In the genomic region with DNA sequence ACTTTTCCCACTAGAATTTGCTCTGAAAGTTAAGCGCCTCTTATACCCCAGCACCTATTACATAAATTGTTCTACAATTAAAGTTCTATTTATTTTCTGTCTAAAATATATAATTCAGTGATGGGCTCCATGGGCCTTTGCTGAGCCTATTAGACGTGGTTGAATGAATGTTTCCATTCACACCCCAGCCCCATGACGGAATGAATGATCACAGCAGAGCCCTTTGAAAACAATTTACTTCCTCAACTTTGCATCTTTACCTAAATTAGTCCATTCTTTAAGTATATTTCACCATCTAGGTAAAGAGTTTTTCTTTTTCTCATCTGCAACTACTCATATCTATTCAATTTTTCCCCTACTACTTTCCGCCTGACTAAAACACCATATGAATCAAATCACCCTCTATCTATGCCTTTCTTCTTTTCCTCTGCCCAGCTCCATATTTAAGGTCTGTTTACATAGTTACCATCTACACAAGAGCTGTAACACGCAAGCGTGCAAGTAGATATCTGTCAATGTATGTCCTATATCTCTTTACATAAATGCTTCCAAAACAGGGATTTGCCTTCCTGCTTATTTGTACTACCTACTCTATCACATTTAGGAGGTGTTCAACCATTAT, we compare ENCODE assay signal across 19 cellular contexts.
A peak's percentile ranks its signal among the peaks of the same experiment; 100 is the strongest.
DNase-seq lines count a peak whose midpoint lies in the region; ATAC-seq, FAIRE-seq and TF ChIP-seq lines count a peak whose summit lies in the region.
"Had no signal": no experiment of that assay in that cellular context is flagged by ENCODE, and none has a peak within 500 bp of the region (broad histone marks: within the 10 kb centered on the region; RNA-seq: fewer than 3 reads in every experiment).

No MANE protein-coding gene starts in this region.

- H3K27ac ChIP-seq in mesenchymal stem cell (ENCODE audit: low read length, poor library complexity, severe bottlenecking) = no peak overlapping the region
- H3K27ac ChIP-seq: BLaER1 treated with 17β-estradiol and CSF1 and Interleukin-3, amounts not matched to agents 10 nM and 100 nM had no signal

- no peaks in the 10 kb centered on the region for H3K27me3 ChIP-seq in mesenchymal stem cell (ENCODE audit: control insufficient read depth in 1 of 2, insufficient read depth in 1 of 2, low read length in 2 of 2)
- H3K27me3 ChIP-seq: BLaER1 treated with 17β-estradiol and CSF1 and Interleukin-3, amounts not matched to agents 10 nM and 100 nM had no signal

- DNase-seq in activated naive CD8-positive, alpha-beta T cell treated with anti-CD3 and anti-CD28 coated beads, Interleukin-2, amount 50 U/mL, for 24 hours = no peak
- no peak for DNase-seq in activated naive CD8-positive, alpha-beta T cell treated with anti-CD3 and anti-CD28 coated beads for 36 hours
- DNase-seq in GM12891 (ENCODE audit: insufficient read length, low spot score) (no peak), NCI-H69 (lab: John Stamatoyannopoulos, UW) (peak; percentile 29), nephron progenitor cell (no peak), D341Med (ENCODE audit: low spot score) (no peak), mesenchymal stem cell (no peak)
- DNase-seq: ACHN; CD4-positive, CD25-positive, alpha-beta regulatory T cell; DMS 273 treated with DMSO at 0.1 percent for 48 hours; DMS79 treated with DMSO at 0.1 percent for 48 hours; EL; GOT3; H9; IMR-90; KBM-7 had no signal

- H3K9ac ChIP-seq in mesenchymal stem cell (ENCODE audit: low read length) = no peak overlapping the region
- H3K9ac ChIP-seq: BLaER1 treated with 17β-estradiol and CSF1 and Interleukin-3, amounts not matched to agents 10 nM and 100 nM had no signal

- H3K9me3 Mint-ChIP-seq in activated naive CD8-positive, alpha-beta T cell treated with anti-CD3 and anti-CD28 coated beads, Interleukin-2, amount 50 U/mL, for 24 hours = no peaks in the 10 kb centered on the region
- H3K9me3 Mint-ChIP-seq in activated naive CD8-positive, alpha-beta T cell treated with anti-CD3 and anti-CD28 coated beads for 36 hours = no peaks in the 10 kb centered on the region
- peaks cover 3% of the 10 kb centered on the region for H3K9me3 Mint-ChIP-seq in nephron progenitor cell

- peak; percentile 45 for FAIRE-seq in GM12891 (lab: Jason Lieb, UNC)
- FAIRE-seq: G401.6, GM18507 had no signal

- no peak overlapping the region for H3K4me3 ChIP-seq in mesenchymal stem cell (ENCODE audit: insufficient read depth in 1 of 2, low read depth in 1 of 2, low read length in 2 of 2)
- H3K4me3 ChIP-seq: BLaER1 treated with 17β-estradiol and CSF1 and Interleukin-3, amounts not matched to agents 10 nM and 100 nM had no signal

- H3K4ac ChIP-seq in mesenchymal stem cell (ENCODE audit: low read depth in 1 of 2, low read length in 2 of 2) = no peak overlapping the region

- H3K9me3 ChIP-seq in mesenchymal stem cell (ENCODE audit: control insufficient read depth, low read length) = no peaks in the 10 kb centered on the region

- H3K14ac ChIP-seq in mesenchymal stem cell (ENCODE audit: low read length in 2 of 2) = no peak overlapping the region

- H2BK12ac ChIP-seq in mesenchymal stem cell (ENCODE audit: low read length in 2 of 2) = no peak overlapping the region

- WGBS in mesenchymal stem cell = 100% methylated on average over 5 of the region's 6 CpGs

- no peaks in the 10 kb centered on the region for H3K36me3 ChIP-seq in mesenchymal stem cell (ENCODE audit: control insufficient read depth in 1 of 2, insufficient read depth in 2 of 2, low read depth in 1 of 2, low read length in 2 of 2)
- H3K36me3 ChIP-seq: BLaER1 treated with 17β-estradiol and CSF1 and Interleukin-3, amounts not matched to agents 10 nM and 100 nM had no signal

- H4K91ac ChIP-seq in mesenchymal stem cell (ENCODE audit: low read length) = no peak overlapping the region

- no peaks in the 10 kb centered on the region for H3K79me1 ChIP-seq in mesenchymal stem cell (replicated peaks; ENCODE audit: low read length, poor library complexity, severe bottlenecking)

- H2AK5ac ChIP-seq in mesenchymal stem cell (ENCODE audit: low read length, severe bottlenecking) = no peak overlapping the region

- H3K4me3 Mint-ChIP-seq in activated naive CD8-positive, alpha-beta T cell treated with anti-CD3 and anti-CD28 coated beads, Interleukin-2, amount 50 U/mL, for 24 hours = no peak overlapping the region
- no peak overlapping the region for H3K4me3 Mint-ChIP-seq in activated naive CD8-positive, alpha-beta T cell treated with anti-CD3 and anti-CD28 coated beads for 36 hours
- H3K4me3 Mint-ChIP-seq in nephron progenitor cell = no peak overlapping the region
- H3K4me3 Mint-ChIP-seq: CD4-positive, CD25-positive, alpha-beta regulatory T cell; H9 had no signal

- H3K18ac ChIP-seq in mesenchymal stem cell (ENCODE audit: low read depth in 1 of 2, low read length in 2 of 2) = no peak overlapping the region

- H3K4me1 ChIP-seq in mesenchymal stem cell (ENCODE audit: control insufficient read depth, insufficient read depth, low read depth, low read length) = no peaks in the 10 kb centered on the region
- H3K4me1 ChIP-seq: BLaER1 treated with 17β-estradiol and CSF1 and Interleukin-3, amounts not matched to agents 10 nM and 100 nM had no signal

- H3K23ac ChIP-seq in mesenchymal stem cell (ENCODE audit: low read length in 2 of 2) = no peak overlapping the region

- peaks cover 11% of the 10 kb centered on the region for H3K4me1 Mint-ChIP-seq in activated naive CD8-positive, alpha-beta T cell treated with anti-CD3 and anti-CD28 coated beads, Interleukin-2, amount 50 U/mL, for 24 hours
- H3K4me1 Mint-ChIP-seq in activated naive CD8-positive, alpha-beta T cell treated with anti-CD3 and anti-CD28 coated beads for 36 hours = peaks cover 4% of the 10 kb centered on the region
- peaks cover 31% of the 10 kb centered on the region for H3K4me1 Mint-ChIP-seq in nephron progenitor cell

- no peak overlapping the region for H2BK120ac ChIP-seq in mesenchymal stem cell (ENCODE audit: low read depth, low read length)

- H2AFZ ChIP-seq in mesenchymal stem cell (ENCODE audit: low read depth, low read length) = no peak overlapping the region

- no peak overlapping the region for H2BK5ac ChIP-seq in mesenchymal stem cell (ENCODE audit: low read depth, low read length, poor library complexity, severe bottlenecking)

- peak; percentile 40 for ATAC-seq in activated naive CD8-positive, alpha-beta T cell treated with anti-CD3 and anti-CD28 coated beads, Interleukin-2, amount 50 U/mL, for 24 hours

- no peak for TF ChIP-seq CTCF in nephron progenitor cell (IDR thresholded peaks at IDR 0.05)

- H2BK15ac ChIP-seq in mesenchymal stem cell (ENCODE audit: low read depth, poor library complexity, severe bottlenecking) = no peak overlapping the region

- no peak overlapping the region for H4K8ac ChIP-seq in mesenchymal stem cell (ENCODE audit: low read length)

- H3K27ac Mint-ChIP-seq in activated naive CD8-positive, alpha-beta T cell treated with anti-CD3 and anti-CD28 coated beads, Interleukin-2, amount 50 U/mL, for 24 hours = no peak overlapping the region
- H3K27ac Mint-ChIP-seq in activated naive CD8-positive, alpha-beta T cell treated with anti-CD3 and anti-CD28 coated beads for 36 hours = no peak overlapping the region
- H3K27ac Mint-ChIP-seq in nephron progenitor cell = peak overlapping the region; percentile 0
- H3K27ac Mint-ChIP-seq: CD4-positive, CD25-positive, alpha-beta regulatory T cell; H9 had no signal

- H3K27me3 Mint-ChIP-seq in activated naive CD8-positive, alpha-beta T cell treated with anti-CD3 and anti-CD28 coated beads, Interleukin-2, amount 50 U/mL, for 24 hours = peaks cover 3% of the 10 kb centered on the region
- H3K27me3 Mint-ChIP-seq in activated naive CD8-positive, alpha-beta T cell treated with anti-CD3 and anti-CD28 coated beads for 36 hours = peaks cover 10% of the 10 kb centered on the region
- H3K27me3 Mint-ChIP-seq in nephron progenitor cell (ENCODE audit: low read depth, poor library complexity) = peaks cover 6% of the 10 kb centered on the region

- no peaks in the 10 kb centered on the region for H3K36me3 Mint-ChIP-seq in activated naive CD8-positive, alpha-beta T cell treated with anti-CD3 and anti-CD28 coated beads, Interleukin-2, amount 50 U/mL, for 24 hours (ENCODE audit: low read depth)
- H3K36me3 Mint-ChIP-seq in activated naive CD8-positive, alpha-beta T cell treated with anti-CD3 and anti-CD28 coated beads for 36 hours = no peaks in the 10 kb centered on the region
- H3K36me3 Mint-ChIP-seq in nephron progenitor cell (ENCODE audit: low read depth) = no peaks in the 10 kb centered on the region
- H3K36me3 Mint-ChIP-seq: CD4-positive, CD25-positive, alpha-beta regulatory T cell had no signal

- TF ChIP-seq POLR2A in GM12891 (IDR thresholded peaks at IDR 0.05; ENCODE audit: low read depth, low read length) = no peak

- no peak overlapping the region for H3K4me2 ChIP-seq in mesenchymal stem cell (ENCODE audit: low read length, poor library complexity, severe bottlenecking)
- H3K4me2 ChIP-seq: BLaER1 treated with 17β-estradiol and CSF1 and Interleukin-3, amounts not matched to agents 10 nM and 100 nM had no signal

TF ChIP-seq in GM12891, 5 proteins besides CTCF, POLR2A, EP300 and RAD21:
- TF ChIP-seq POU2F2 (IDR thresholded peaks at IDR 0.05; ENCODE audit: low read depth, low read length) = no peak
- no peak for TF ChIP-seq PAX5 (IDR thresholded peaks at IDR 0.05; ENCODE audit: insufficient read depth, low read length, severe bottlenecking)
- TF ChIP-seq SPI1 (IDR thresholded peaks at IDR 0.05; ENCODE audit: low read depth, low read length) = no peak
- no peak for TF ChIP-seq POLR2AphosphoS5 (IDR thresholded peaks at IDR 0.05; ENCODE audit: low read depth, low read length)
- TF ChIP-seq TAF1 (IDR thresholded peaks at IDR 0.05; ENCODE audit: low read depth, low read length) = no peak
TF ChIP-seq in GM12891: peak in this region for 0.
